8 cellular contexts compared by ENCODE assay signal in the genomic region with DNA sequence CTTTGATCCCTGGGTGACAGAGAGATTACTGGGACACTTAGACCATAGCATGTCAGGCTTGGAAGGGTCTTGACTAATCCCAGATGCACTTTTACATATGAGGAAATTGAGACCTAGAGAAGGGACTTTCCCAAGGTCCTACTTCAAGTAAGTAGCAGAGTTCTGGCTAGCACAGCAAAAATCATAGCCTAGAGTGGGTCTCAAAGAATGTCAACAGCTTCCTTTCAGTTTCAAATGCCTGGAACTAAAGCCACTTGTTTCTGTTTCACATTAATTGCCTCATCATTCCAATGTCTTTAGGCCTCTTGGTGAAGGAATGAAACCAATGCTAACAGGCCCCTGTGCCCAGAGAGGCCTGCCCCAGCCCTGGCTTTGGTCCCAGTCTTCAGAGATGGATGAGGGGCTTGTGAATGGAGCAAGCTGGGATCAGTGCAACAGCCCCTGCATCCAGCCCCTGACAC. TPM values are rescaled to one million over a fixed set of nuclear protein-coding genes. Genes with fewer than 3 reads are reported as not detected.
DNase-seq lines count a peak whose midpoint lies in the region; ATAC-seq and TF ChIP-seq lines count a peak whose summit lies in the region.

No MANE protein-coding gene starts in this region.

- H3K9me3 Mint-ChIP-seq in H9: peaks cover 7% of the 10 kb centered on the region in 2 experiments; a peak in 4 of 5 replicates
- peaks cover 10% of the 10 kb centered on the region for H3K9me3 Mint-ChIP-seq in activated T-helper 1 cell treated with anti-CD3 and anti-CD28 coated beads, Interleukin-12 subunit alpha, Interleukin-12 subunit beta, Interleukin-2, Interleukin-4 antibody, amounts not matched to agents 30 ng/mL and 10 ng/mL and 1 ng/mL, durations not matched to agents 14 hours and 24 hours and 36 hours
- peaks cover 2% of the 10 kb centered on the region for H3K9me3 Mint-ChIP-seq in memory B cell

- no peaks in the 10 kb centered on the region for H3K23me2 ChIP-seq in H9 (ENCODE audit: insufficient read length, low read depth, low read length, poor library complexity, severe bottlenecking)

- peaks cover 5 to 20% (median 13%) of the 10 kb centered on the region in 11 experiments; a peak in 17 of 22 replicates for H3K9me3 ChIP-seq in BLaER1 treated with 17β-estradiol and CSF1 and Interleukin-3, amounts not matched to agents 10 nM and 100 nM (replicated peaks in 1 of 11)
- H3K9me3 ChIP-seq in H9 (ENCODE audit: control insufficient read depth, low read depth, low read length): no peaks in the 10 kb centered on the region
- H3K9me3 ChIP-seq in tibial nerve: peaks cover 0 to 4% (median 0%) of the 10 kb centered on the region in 4 donors

- no peak overlapping the region for H3K27ac Mint-ChIP-seq in H9
- peak overlapping the region; percentile 74 for H3K27ac Mint-ChIP-seq in activated T-helper 1 cell treated with anti-CD3 and anti-CD28 coated beads, Interleukin-12 subunit alpha, Interleukin-12 subunit beta, Interleukin-2, Interleukin-4 antibody, amounts not matched to agents 30 ng/mL and 10 ng/mL and 1 ng/mL, durations not matched to agents 14 hours and 24 hours and 36 hours
- peak overlapping the region; percentile 3 for H3K27ac Mint-ChIP-seq in memory B cell

- H2BK120ac ChIP-seq in H9 (ENCODE audit: low read depth, low read length, poor library complexity, severe bottlenecking): no peak overlapping the region

- H3K14ac ChIP-seq in H9 (ENCODE audit: insufficient read depth, low read length): peak overlapping the region; percentile 37; the same call in 1 of the 2 replicates

- H2BK20ac ChIP-seq in H9 (ENCODE audit: low read depth, low read length, poor library complexity, severe bottlenecking): no peak overlapping the region

- no peak overlapping the region for H3K23ac ChIP-seq in H9 (ENCODE audit: insufficient read length, low read depth, low read length)

- no peak overlapping the region for H3K18ac ChIP-seq in H9 (ENCODE audit: insufficient read length, low read depth, low read length)

- no peak for DNase-seq in H9
- DNase-seq in activated T-helper 1 cell treated with anti-CD3 and anti-CD28 coated beads, Interleukin-12 subunit alpha, Interleukin-12 subunit beta, Interleukin-2, Interleukin-4 antibody, amounts not matched to agents 30 ng/mL and 10 ng/mL and 1 ng/mL, durations not matched to agents 14 hours and 24 hours and 36 hours (ENCODE audit: low spot score): no peak
- no peak for DNase-seq in memory B cell (ENCODE audit: low spot score in 2 of 2)
- no peak for DNase-seq in tibial nerve (ENCODE audit: low spot score in 2 of 2)
- DNase-seq in NCI-H2171 (lab: John Stamatoyannopoulos, UW): no peak

- no peaks in the 10 kb centered on the region for H3K27me3 ChIP-seq in BLaER1 treated with 17β-estradiol and CSF1 and Interleukin-3, amounts not matched to agents 10 nM and 100 nM
- H3K27me3 ChIP-seq in H9 (ENCODE audit: insufficient read depth, low read length) (no peaks in the 10 kb centered on the region), tibial nerve (no peaks in the 10 kb centered on the region)

- H3K36me3 ChIP-seq in BLaER1 treated with 17β-estradiol and CSF1 and Interleukin-3, amounts not matched to agents 10 nM and 100 nM: no peaks in the 10 kb centered on the region
- H3K36me3 ChIP-seq in tibial nerve: no peaks in the 10 kb centered on the region

- no peak overlapping the region for H4K8ac ChIP-seq in H9 (replicated peaks; ENCODE audit: insufficient read length, low read depth, low read length)

- TF ChIP-seq EP300 in tibial nerve (IDR thresholded peaks at IDR 0.05): no peak

- H2AFZ ChIP-seq in H9 (ENCODE audit: low read length): no peak overlapping the region

- no peak overlapping the region for H2BK5ac ChIP-seq in H9 (ENCODE audit: insufficient read length, low read length)

- no peak overlapping the region for H2BK15ac ChIP-seq in H9 (ENCODE audit: low read depth, low read length)

- no peaks in the 10 kb centered on the region for H3K79me2 ChIP-seq in H9 (ENCODE audit: insufficient read depth, low read length)

- no peak overlapping the region for H2BK12ac ChIP-seq in H9 (ENCODE audit: insufficient read length, low read depth, low read length)

- peak overlapping the region in 9 of 10 experiments; percentile 10 to 62 (median 38); a peak in 7 of 20 replicates for H3K4me3 ChIP-seq in BLaER1 treated with 17β-estradiol and CSF1 and Interleukin-3, amounts not matched to agents 10 nM and 100 nM
- H3K4me3 ChIP-seq in tibial nerve: no peak overlapping the region

- TF ChIP-seq POLR2A in tibial nerve (IDR thresholded peaks at IDR 0.05): no peak

- no peak overlapping the region for H2AK5ac ChIP-seq in H9 (ENCODE audit: insufficient read length, low read length)

- H3K4me3 Mint-ChIP-seq in H9 (no peak overlapping the region), memory B cell (no peak overlapping the region)
- H3K4me3 Mint-ChIP-seq in activated T-helper 1 cell treated with anti-CD3 and anti-CD28 coated beads, Interleukin-12 subunit alpha, Interleukin-12 subunit beta, Interleukin-2, Interleukin-4 antibody, amounts not matched to agents 30 ng/mL and 10 ng/mL and 1 ng/mL, durations not matched to agents 14 hours and 24 hours and 36 hours: peak overlapping the region; percentile 0

- H3K4ac ChIP-seq in H9 (ENCODE audit: low read depth, low read length): no peak overlapping the region

- H3K27me3 Mint-ChIP-seq in H9 (ENCODE audit: low read depth): peaks cover 15% of the 10 kb centered on the region
- peaks cover 4% of the 10 kb centered on the region for H3K27me3 Mint-ChIP-seq in activated T-helper 1 cell treated with anti-CD3 and anti-CD28 coated beads, Interleukin-12 subunit alpha, Interleukin-12 subunit beta, Interleukin-2, Interleukin-4 antibody, amounts not matched to agents 30 ng/mL and 10 ng/mL and 1 ng/mL, durations not matched to agents 14 hours and 24 hours and 36 hours (ENCODE audit: insufficient read depth)
- peaks cover 7% of the 10 kb centered on the region for H3K27me3 Mint-ChIP-seq in memory B cell

- TF ChIP-seq CTCF in H9 (conservative IDR thresholded peaks at IDR 0.05) (no peak), tibial nerve (IDR thresholded peaks at IDR 0.05) (no peak)

- ATAC-seq in memory B cell (ENCODE audit: low read depth): peak; percentile 46
- no peak for ATAC-seq in HG03565 (IDR thresholded peaks at IDR 0.05; ENCODE audit: unreplicated experiment)
- ATAC-seq in GM18907 (IDR thresholded peaks at IDR 0.05; ENCODE audit: unreplicated experiment): no peak

- no peaks in the 10 kb centered on the region for H4K20me1 ChIP-seq in BLaER1 treated with 17β-estradiol and CSF1 and Interleukin-3, amounts not matched to agents 10 nM and 100 nM
- H4K20me1 ChIP-seq in H9 (ENCODE audit: control insufficient read depth, insufficient read depth, insufficient read length): no peaks in the 10 kb centered on the region

- H3K9ac ChIP-seq in BLaER1 treated with 17β-estradiol and CSF1 and Interleukin-3, amounts not matched to agents 10 nM and 100 nM: peak overlapping the region; percentile 74 to 89 (median 83)
- no peak overlapping the region for H3K9ac ChIP-seq in H9 (ENCODE audit: extremely low read depth, insufficient read length, low read length)

- no peak overlapping the region for H3T11ph ChIP-seq in H9 (ENCODE audit: low read length)

- H4K5ac ChIP-seq in H9 (ENCODE audit: insufficient read length, low read depth, low read length): no peak overlapping the region

- H3K79me1 ChIP-seq in H9 (ENCODE audit: insufficient read depth, low read depth, low read length, poor library complexity, severe bottlenecking): no peaks in the 10 kb centered on the region

- peaks cover 5 to 14% (median 7%) of the 10 kb centered on the region in 3 experiments; a peak in 6 of 7 replicates for H3K36me3 Mint-ChIP-seq in H9 (ENCODE audit: insufficient read depth in 1 of 3, low read depth in 3 of 3)
- peaks cover 7% of the 10 kb centered on the region for H3K36me3 Mint-ChIP-seq in activated T-helper 1 cell treated with anti-CD3 and anti-CD28 coated beads, Interleukin-12 subunit alpha, Interleukin-12 subunit beta, Interleukin-2, Interleukin-4 antibody, amounts not matched to agents 30 ng/mL and 10 ng/mL and 1 ng/mL, durations not matched to agents 14 hours and 24 hours and 36 hours (ENCODE audit: low read depth)
- peaks cover 2% of the 10 kb centered on the region for H3K36me3 Mint-ChIP-seq in memory B cell

- intact Hi-C loops in activated T-helper 1 cell treated with anti-CD3 and anti-CD28 coated beads, Interleukin-12 subunit alpha, Interleukin-12 subunit beta, Interleukin-2, Interleukin-4 antibody, amounts not matched to agents 30 ng/mL and 10 ng/mL and 1 ng/mL, durations not matched to agents 14 hours and 24 hours and 36 hours (cut with micrococcal nuclease): loop anchor here (1.0 kb wide), 1 partner anchor 39 kb away; no protein-coding TSS in a partner anchor

- H3K4me2 ChIP-seq in BLaER1 treated with 17β-estradiol and CSF1 and Interleukin-3, amounts not matched to agents 10 nM and 100 nM: peak overlapping the region; percentile 80 to 95 (median 90)
- no peak overlapping the region for H3K4me2 ChIP-seq in H9 (ENCODE audit: insufficient read depth, insufficient read length, low read length)

- H3K56ac ChIP-seq in H9 (ENCODE audit: insufficient read length, low read depth, low read length): no peak overlapping the region

- peaks cover 70 to 99% (median 85%) of the 10 kb centered on the region in 10 experiments for H3K4me1 ChIP-seq in BLaER1 treated with 17β-estradiol and CSF1 and Interleukin-3, amounts not matched to agents 10 nM and 100 nM
- H3K4me1 ChIP-seq in H9 (ENCODE audit: insufficient read depth, low read length): no peaks in the 10 kb centered on the region
- peaks cover 3 to 49% (median 24%) of the 10 kb centered on the region in 4 donors for H3K4me1 ChIP-seq in tibial nerve

- H3K4me1 Mint-ChIP-seq in H9 (peaks cover 19 to 21% of the 10 kb centered on the region in 2 experiments), memory B cell (peaks cover 10% of the 10 kb centered on the region)
- H3K4me1 Mint-ChIP-seq in activated T-helper 1 cell treated with anti-CD3 and anti-CD28 coated beads, Interleukin-12 subunit alpha, Interleukin-12 subunit beta, Interleukin-2, Interleukin-4 antibody, amounts not matched to agents 30 ng/mL and 10 ng/mL and 1 ng/mL, durations not matched to agents 14 hours and 24 hours and 36 hours (ENCODE audit: low read depth): peaks cover 28% of the 10 kb centered on the region

- no peak overlapping the region for H4K91ac ChIP-seq in H9 (ENCODE audit: insufficient read length, low read depth, low read length)

- peak overlapping the region; percentile 83 to 98 (median 96) for H3K27ac ChIP-seq in BLaER1 treated with 17β-estradiol and CSF1 and Interleukin-3, amounts not matched to agents 10 nM and 100 nM
- H3K27ac ChIP-seq in H9 (ENCODE audit: insufficient read length, low read depth, low read length) (no peak overlapping the region), tibial nerve (peak overlapping the region in 2 of 4 donors; percentile 80 to 83)

RNA-seq across cellular contexts. Expression of a gene that starts 26.6 kb away (rescaled TPM):
- 11.3 and 14.7 TPM in 2 replicates for total RNA-seq in H9 (2021)
- total RNA-seq in activated T-helper 1 cell treated with anti-CD3 and anti-CD28 coated beads, Interleukin-12 subunit alpha, Interleukin-12 subunit beta, Interleukin-2, Interleukin-4 antibody, amounts not matched to agents 30 ng/mL and 10 ng/mL and 1 ng/mL, durations not matched to agents 14 hours and 24 hours and 36 hours: 23.0 and 23.3 TPM in 2 replicates
- 10 to 100 TPM; 12.3 to 19.2 (median 13.7) TPM for total RNA-seq in tibial nerve

Comparison
In these comparisons a context has a peak if more than half of its experiments do, and no peak if none do; other contexts are left out.
1. H3K4me3 ChIP-seq: peak in BLaER1 treated with 17β-estradiol and CSF1 and Interleukin-3, amounts not matched to agents 10 nM and 100 nM (9 of 10); none in tibial nerve (0 of 4).
2. H3K27ac Mint-ChIP-seq: peak in activated T-helper 1 cell treated with anti-CD3 and anti-CD28 coated beads, Interleukin-12 subunit alpha, Interleukin-12 subunit beta, Interleukin-2, Interleukin-4 antibody, amounts not matched to agents 30 ng/mL and 10 ng/mL and 1 ng/mL, durations not matched to agents 14 hours and 24 hours and 36 hours (single experiment) and memory B cell (single experiment); none in H9 (0 of 3).